Comparison of ENCODE assay signal across 29 cellular contexts in the genomic region with DNA sequence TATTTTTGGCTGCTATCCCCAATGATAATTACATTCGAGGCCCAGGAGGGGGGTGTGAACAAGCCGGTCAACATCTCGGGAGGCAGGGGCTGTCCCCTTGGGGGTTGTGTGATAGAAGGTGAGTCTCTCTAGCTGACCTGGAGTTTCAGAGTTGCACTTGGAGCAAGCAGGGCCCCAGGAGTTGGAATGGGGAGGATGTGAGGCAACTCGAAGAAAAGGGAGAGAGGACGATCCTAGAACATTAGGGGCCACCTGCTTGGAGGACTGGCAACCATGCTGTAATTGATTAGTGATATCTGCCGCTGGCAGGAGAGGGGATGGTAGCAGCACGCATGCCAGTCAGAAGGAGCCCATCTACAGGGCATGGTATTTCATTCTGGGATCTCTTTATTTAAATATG.
DNase-seq lines count a peak whose midpoint lies in the region; ATAC-seq, FAIRE-seq and TF ChIP-seq lines count a peak whose summit lies in the region.
"Had no signal": no experiment of that assay in that cellular context is flagged by ENCODE, and none has a peak within 500 bp of the region (broad histone marks: within the 10 kb centered on the region; RNA-seq: fewer than 3 reads in every experiment).

No MANE protein-coding gene starts in this region.

- in situ Hi-C loops in mammary epithelial cell (cut with MboI; ENCODE audit: low sequenced_read_pairs in 2 of 2): loop anchor here (5.0 kb wide), 2 partner anchors 184 to 189 kb away; no protein-coding TSS in a partner anchor

- H3K4me1 ChIP-seq in mammary epithelial cell (ENCODE audit: insufficient read depth, low read length) (peaks cover 12% of the 10 kb centered on the region), breast epithelium (peaks cover 0 to 7% of the 10 kb centered on the region in 2 donors), kidney (ENCODE audit: control insufficient read depth in 1 of 2, insufficient read depth in 1 of 2, low read depth in 1 of 2, low read length in 2 of 2) (peaks cover 5 to 7% of the 10 kb centered on the region in 2 donors)

- dilution Hi-C loops in mammary epithelial cell (cut with HindIII; ENCODE audit: low sequenced_read_pairs): no loop called here

- intact Hi-C loops in MCF 10A (cut with micrococcal nuclease): no loop called here
- intact Hi-C loops in mammary epithelial cell (cut with micrococcal nuclease): loop anchor here (5.0 kb wide), 1 partner anchor 54 kb away; no protein-coding TSS in a partner anchor
- intact Hi-C loops in breast epithelium (cut with DNase I; ENCODE audit: low total_unique reads): loop anchor here (5.0 kb wide), 1 partner anchor 184 kb away; no protein-coding TSS in a partner anchor
- intact Hi-C loops in kidney (cut with DNase I): loop anchor here (5.0 kb wide), 1 partner anchor 184 kb away; no protein-coding TSS in a partner anchor

- WGBS in mammary epithelial cell (ENCODE audit: low coverage, missing lambda C conversion rate): 94% methylated on average over 7 of the region's 7 CpGs

- H3K27ac Mint-ChIP-seq in MCF 10A (ENCODE audit: low read depth, unreplicated experiment): peak overlapping the region; percentile 41
- H3K27ac Mint-ChIP-seq in nephron progenitor cell: peak overlapping the region; percentile 11
- H3K27ac Mint-ChIP-seq: activated CD8-positive, alpha-beta T cell treated with anti-CD3 and anti-CD28 coated beads for 36 hours; activated naive CD4-positive, alpha-beta T cell treated with anti-CD3 and anti-CD28 coated beads, Interleukin-2, amount 10 ng/mL, durations not matched to agents 7 days and 5 days; activated T-helper 1 cell treated with anti-CD3 and anti-CD28 coated beads, Interleukin-12 subunit alpha, Interleukin-12 subunit beta, Interleukin-2, Interleukin-4 antibody, amounts not matched to agents 30 ng/mL and 10 ng/mL and 1 ng/mL, durations not matched to agents 14 hours and 24 hours and 36 hours; CD4-positive, alpha-beta T cell had no signal

- no peaks in the 10 kb centered on the region for H3K27me3 Mint-ChIP-seq in MCF 10A (ENCODE audit: insufficient read depth, unreplicated experiment)
- H3K27me3 Mint-ChIP-seq in nephron progenitor cell (ENCODE audit: low read depth, poor library complexity): no peaks in the 10 kb centered on the region

- H3K9ac ChIP-seq in mammary epithelial cell (ENCODE audit: insufficient read depth, low read length) (no peak overlapping the region), kidney (ENCODE audit: low read length in 2 of 2) (no peak overlapping the region)

- no peak overlapping the region for H2AFZ ChIP-seq in mammary epithelial cell (ENCODE audit: low read depth, low read length)

- no peaks in the 10 kb centered on the region for H4K20me1 ChIP-seq in mammary epithelial cell (ENCODE audit: insufficient read depth, low read length)

- BruUV-seq in MCF 10A (replicated peaks; lab: Mats Ljungman, UMichigan) (no TSS peak), mammary epithelial cell (replicated peaks; lab: Mats Ljungman, UMichigan) (no TSS peak)

- TF ChIP-seq CTCF in MCF 10A (IDR thresholded peaks at IDR 0.05; ENCODE audit: unreplicated experiment) (no peak), mammary epithelial cell (conservative IDR thresholded peaks at IDR 0.05 in 1 of 2, IDR thresholded peaks at IDR 0.05 in 1 of 2; ENCODE audit: extremely low read depth in 1 of 2, insufficient read depth in 1 of 2, low read depth in 1 of 2, low read length in 2 of 2) (no peak), breast epithelium (IDR thresholded peaks at IDR 0.05) (no peak), nephron progenitor cell (IDR thresholded peaks at IDR 0.05) (no peak), kidney (IDR thresholded peaks at IDR 0.05; ENCODE audit: borderline replicate concordance, extremely low read depth, insufficient read depth) (no peak), coronary artery (IDR thresholded peaks at IDR 0.05) (no peak)

- no peak for TF ChIP-seq POLR2A in breast epithelium (IDR thresholded peaks at IDR 0.05)

- H3K4me3 Mint-ChIP-seq in MCF 10A (ENCODE audit: unreplicated experiment) (no peak overlapping the region), nephron progenitor cell (no peak overlapping the region)
- H3K4me3 Mint-ChIP-seq: activated CD8-positive, alpha-beta T cell treated with anti-CD3 and anti-CD28 coated beads for 36 hours; activated naive CD4-positive, alpha-beta T cell treated with anti-CD3 and anti-CD28 coated beads, Interleukin-2, amount 10 ng/mL, durations not matched to agents 7 days and 5 days; activated T-helper 1 cell treated with anti-CD3 and anti-CD28 coated beads, Interleukin-12 subunit alpha, Interleukin-12 subunit beta, Interleukin-2, Interleukin-4 antibody, amounts not matched to agents 30 ng/mL and 10 ng/mL and 1 ng/mL, durations not matched to agents 14 hours and 24 hours and 36 hours; CD4-positive, alpha-beta T cell had no signal

- H3K4me3 ChIP-seq in mammary epithelial cell (replicated peaks in 1 of 3; ENCODE audit: insufficient read depth in 1 of 3, low read depth in 2 of 3, low read length in 3 of 3) (no peak overlapping the region), breast epithelium (no peak overlapping the region), kidney (ENCODE audit: low read length in 2 of 2) (no peak overlapping the region), coronary artery (no peak overlapping the region)
- H3K4me3 ChIP-seq: adrenal gland, body of pancreas, gastrocnemius medialis, stomach, tibial artery had no signal

- CTCF ChIA-PET in MCF 10A (lab: Yijun Ruan, JAX) (interaction anchor here (1.4 to 8.0 kb wide), 2 partner anchors 168 to 186 kb away, joined by 3 to 99 read pairs; no protein-coding TSS in a partner anchor), mammary epithelial cell (lab: Charles Lee; ENCODE audit: low non-redundant PET) (no interaction called here)

- POLR2A ChIA-PET in MCF 10A (lab: Yijun Ruan, JAX): no interaction called here

- peaks cover 11% of the 10 kb centered on the region for H3K9me3 Mint-ChIP-seq in MCF 10A (ENCODE audit: unreplicated experiment)
- peaks cover 12% of the 10 kb centered on the region for H3K9me3 Mint-ChIP-seq in nephron progenitor cell
- H3K9me3 Mint-ChIP-seq: CD4-positive, alpha-beta T cell had no signal

- H3K36me3 ChIP-seq in mammary epithelial cell (ENCODE audit: insufficient read depth, low read length): no peaks in the 10 kb centered on the region
- H3K36me3 ChIP-seq in breast epithelium: no peaks in the 10 kb centered on the region
- no peaks in the 10 kb centered on the region for H3K36me3 ChIP-seq in kidney (ENCODE audit: control insufficient read depth in 1 of 2, insufficient read depth in 2 of 2, low read length in 2 of 2)
- H3K36me3 ChIP-seq: adrenal gland, gastrocnemius medialis had no signal

- H3K27me3 ChIP-seq in mammary epithelial cell (ENCODE audit: insufficient read depth, low read length) (no peaks in the 10 kb centered on the region), breast epithelium (no peaks in the 10 kb centered on the region)
- H3K27me3 ChIP-seq: adrenal gland, body of pancreas, gastrocnemius medialis, stomach, tibial artery had no signal

- peaks cover 14% of the 10 kb centered on the region for H3K36me3 Mint-ChIP-seq in MCF 10A (ENCODE audit: insufficient read depth, unreplicated experiment)
- peaks cover 13% of the 10 kb centered on the region for H3K36me3 Mint-ChIP-seq in nephron progenitor cell (ENCODE audit: low read depth)
- H3K36me3 Mint-ChIP-seq: activated naive CD4-positive, alpha-beta T cell treated with anti-CD3 and anti-CD28 coated beads, Interleukin-2, amount 10 ng/mL, durations not matched to agents 7 days and 5 days had no signal

- FAIRE-seq in kidney (lab: Jason Lieb, UNC): no peak

- no peak for ATAC-seq in HG02970 (IDR thresholded peaks at IDR 0.05; ENCODE audit: low FRiP score, unreplicated experiment)
- ATAC-seq: activated CD8-positive, alpha-beta T cell treated with anti-CD3 and anti-CD28 coated beads for 36 hours had no signal

- H3K27ac ChIP-seq in mammary epithelial cell (ENCODE audit: insufficient read depth, low read depth, low read length): no peak overlapping the region
- peak overlapping the region; percentile 59 to 69 for H3K27ac ChIP-seq in breast epithelium
- no peak overlapping the region for H3K27ac ChIP-seq in kidney (ENCODE audit: low read depth in 2 of 2, low read length in 2 of 2)
- no peak overlapping the region for H3K27ac ChIP-seq in coronary artery
- H3K27ac ChIP-seq: gastrocnemius medialis had no signal

- no peak overlapping the region for H3K4me2 ChIP-seq in mammary epithelial cell (ENCODE audit: insufficient read depth, low read depth, low read length)

- peaks cover 8% of the 10 kb centered on the region for H3K79me2 ChIP-seq in mammary epithelial cell (ENCODE audit: insufficient read depth, low read length)

- peaks cover 27% of the 10 kb centered on the region for H3K4me1 Mint-ChIP-seq in MCF 10A (ENCODE audit: insufficient read depth, unreplicated experiment)
- H3K4me1 Mint-ChIP-seq in nephron progenitor cell: peaks cover 31% of the 10 kb centered on the region
- H3K4me1 Mint-ChIP-seq: activated naive CD4-positive, alpha-beta T cell treated with anti-CD3 and anti-CD28 coated beads, Interleukin-2, amount 10 ng/mL, durations not matched to agents 7 days and 5 days had no signal

- H3K9me3 ChIP-seq in mammary epithelial cell (replicated peaks; ENCODE audit: insufficient read depth, low read length) (no peaks in the 10 kb centered on the region), breast epithelium (no peaks in the 10 kb centered on the region), kidney (ENCODE audit: control insufficient read depth in 1 of 2, low read length in 2 of 2) (no peaks in the 10 kb centered on the region)
- H3K9me3 ChIP-seq: adrenal gland, body of pancreas, gastrocnemius medialis, stomach, tibial artery had no signal

- DNase-seq in MCF 10A (ENCODE audit: unreplicated experiment): no peak
- no peak for DNase-seq in mammary epithelial cell
- DNase-seq in breast epithelium (ENCODE audit: low spot score in 2 of 2): no peak
- DNase-seq in nephron progenitor cell: no peak
- DNase-seq in activated CD4-positive, CD25-positive, alpha-beta regulatory T cell treated with anti-CD3 and anti-CD28 coated beads, Interleukin-2, amount 50 U/mL, for 72 hours: no peak
- no peak for DNase-seq in kidney
- DNase-seq in coronary artery (ENCODE audit: low spot score): no peak
- DNase-seq: activated CD4-positive, alpha-beta T cell treated with anti-CD3 and anti-CD28 coated beads for 1 hour; activated CD8-positive, alpha-beta memory T cell treated with anti-CD3 and anti-CD28 coated beads, Interleukin-2, amount 50 U/mL, for 48 hours; activated CD8-positive, alpha-beta T cell treated with anti-CD3 and anti-CD28 coated beads for 36 hours; activated naive CD4-positive, alpha-beta T cell treated with anti-CD3 and anti-CD28 coated beads, Interleukin-2, amount 10 ng/mL, durations not matched to agents 7 days and 5 days; DMS 273 treated with DMSO at 0.1 percent for 48 hours; effector CD4-positive, alpha-beta T cell; gastrocnemius medialis; left cardiac atrium; NCI-H1417 treated with DMSO at 0.1 percent for 48 hours; NCI-H2081; NCI-H526; right cardiac atrium; stimulated activated CD4-positive, alpha-beta T cell treated with anti-CD3 and anti-CD28 coated beads, Interleukin-12 subunit alpha, Interleukin-12 subunit beta, amount 100 ng/mL, for 4 hours; stimulated activated CD4-positive, alpha-beta T cell treated with anti-CD3 and anti-CD28 coated beads, Interleukin-2, amount 100 ng/mL, for 48 hours; T-helper 2 cell had no signal

Comparison
In these comparisons a context has a peak if more than half of its experiments do, and no peak if none do; other contexts are left out.
1. H3K27ac ChIP-seq: peak in breast epithelium (2 of 2); none in mammary epithelial cell (single experiment), kidney (0 of 2) and coronary artery (0 of 2).